Comparison of ENCODE assay signal across 13 cellular contexts in the genomic region with DNA sequence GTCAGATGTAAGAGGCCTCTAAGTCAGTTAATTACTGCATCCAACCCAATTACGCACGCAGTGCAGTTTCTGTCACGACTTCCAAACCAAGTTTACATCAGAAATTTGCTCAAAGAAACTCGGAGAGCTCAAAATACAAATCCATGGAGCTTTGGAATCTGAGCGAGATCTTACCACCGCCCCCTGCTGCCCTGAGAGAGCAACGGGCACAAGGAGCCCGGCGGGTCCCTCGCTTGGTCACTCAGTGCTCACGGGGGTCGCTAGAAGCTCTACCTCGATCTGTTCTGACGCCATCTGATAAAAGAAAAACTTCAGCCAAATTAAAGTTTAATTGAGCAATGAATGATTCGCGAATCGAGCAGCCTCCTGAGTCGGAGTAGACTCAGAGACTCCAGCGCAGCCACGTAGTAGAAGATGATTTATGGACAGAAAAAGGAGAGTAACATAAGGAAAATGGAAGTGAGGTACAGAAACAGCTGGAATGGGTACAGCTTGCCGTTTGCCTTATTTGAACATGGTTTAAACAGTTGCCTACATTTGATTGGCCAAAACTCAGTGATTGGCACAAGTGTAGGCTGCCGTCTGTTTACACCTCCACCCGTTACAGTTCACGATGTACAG.
DNase-seq lines count a peak whose midpoint lies in the region; ATAC-seq, FAIRE-seq and TF ChIP-seq lines count a peak whose summit lies in the region.
"Had no signal": no experiment of that assay in that cellular context is flagged by ENCODE, and none has a peak within 500 bp of the region (broad histone marks: within the 10 kb centered on the region; RNA-seq: fewer than 3 reads in every experiment).

No MANE protein-coding gene starts in this region.

- H3K14ac ChIP-seq in IMR-90 (replicated peaks; ENCODE audit: low read depth, low read length) (no peak overlapping the region), neuronal stem cell (ENCODE audit: low read length) (no peak overlapping the region)

- peak; percentile 52 for TF ChIP-seq CTCF in BJ (IDR thresholded peaks at IDR 0.05; ENCODE audit: insufficient read depth, low read depth, low read length)
- 0 out of 2 replicates have a peak, but pooled peaks have one; percentile 23 for TF ChIP-seq CTCF in IMR-90 (conservative IDR thresholded peaks at IDR 0.05; ENCODE audit: low read depth, low read length)
- TF ChIP-seq CTCF in endothelial cell (IDR thresholded peaks at IDR 0.05; ENCODE audit: unreplicated experiment): no peak
- TF ChIP-seq CTCF in osteoblast (IDR thresholded peaks at IDR 0.05; ENCODE audit: extremely low read depth, low read depth, low read length): peak; percentile 45

- FAIRE-seq in GM19239 (lab: Jason Lieb, UNC): no peak

- POLR2A ChIA-PET in BJ (lab: Charles Lee) (no interaction called here), IMR-90 (lab: Charles Lee; ENCODE audit: unreplicated experiment) (no interaction called here)

- H3K23ac ChIP-seq in IMR-90 (ENCODE audit: low read depth, low read length): no peak overlapping the region
- no peak overlapping the region for H3K23ac ChIP-seq in neuronal stem cell (ENCODE audit: low read depth, low read length, poor library complexity)

- H2BK120ac ChIP-seq in IMR-90 (ENCODE audit: low read depth, low read length): no peak overlapping the region
- H2BK120ac ChIP-seq in neuronal stem cell (ENCODE audit: low read depth, low read length): no peak overlapping the region

- H3K27me3 Mint-ChIP-seq in endothelial cell (ENCODE audit: unreplicated experiment): no peaks in the 10 kb centered on the region
- peaks cover 21% of the 10 kb centered on the region for H3K27me3 Mint-ChIP-seq in activated naive CD4-positive, alpha-beta T cell treated with anti-CD3 and anti-CD28 coated beads, Interleukin-2, amount 10 ng/mL, durations not matched to agents 7 days and 5 days

- peaks cover 8% of the 10 kb centered on the region for H3K4me1 Mint-ChIP-seq in endothelial cell (ENCODE audit: unreplicated experiment)
- H3K4me1 Mint-ChIP-seq in activated naive CD4-positive, alpha-beta T cell treated with anti-CD3 and anti-CD28 coated beads, Interleukin-2, amount 10 ng/mL, durations not matched to agents 7 days and 5 days: no peaks in the 10 kb centered on the region
- H3K4me1 Mint-ChIP-seq: activated naive CD8-positive, alpha-beta T cell treated with anti-CD3 and anti-CD28 coated beads, Interleukin-2, amount 50 U/mL, for 24 hours had no signal

- ATAC-seq in IMR-90 (ENCODE audit: low read depth): no peak
- ATAC-seq: activated CD4-positive, CD25-positive, alpha-beta regulatory T cell treated with anti-CD3 and anti-CD28 coated beads, Interleukin-2, amount 50 U/mL, for 24 hours; activated naive CD8-positive, alpha-beta T cell treated with anti-CD3 and anti-CD28 coated beads, Interleukin-2, amount 50 U/mL, for 24 hours; activated T-cell treated with anti-CD3 and anti-CD28 coated beads, Interleukin-2, amount 50 U/mL, for 4 hours had no signal

- H3K4me1 ChIP-seq in IMR-90 (ENCODE audit: control insufficient read depth, insufficient read depth, low read length) (no peaks in the 10 kb centered on the region), osteoblast (ENCODE audit: insufficient read depth, low read length) (peaks cover 2% of the 10 kb centered on the region), neuronal stem cell (ENCODE audit: control insufficient read depth in 2 of 2, insufficient read depth in 1 of 2, low read depth in 1 of 2, low read length in 2 of 2) (no peaks in the 10 kb centered on the region)

- H2AK9ac ChIP-seq in IMR-90 (replicated peaks; ENCODE audit: low read depth, low read length, poor library complexity): no peak overlapping the region

- no peak overlapping the region for H2BK5ac ChIP-seq in IMR-90 (ENCODE audit: low read depth, low read length, poor library complexity, severe bottlenecking)
- H2BK5ac ChIP-seq in neuronal stem cell (ENCODE audit: low read length): no peak overlapping the region

- H3K79me1 ChIP-seq in IMR-90 (ENCODE audit: low read depth in 1 of 2, low read length in 2 of 2) (no peaks in the 10 kb centered on the region), neuronal stem cell (ENCODE audit: low read depth, low read length) (no peaks in the 10 kb centered on the region)

- H3K9me1 ChIP-seq in IMR-90 (ENCODE audit: insufficient read depth, low read length): no peaks in the 10 kb centered on the region

- no peak overlapping the region for H2BK12ac ChIP-seq in neuronal stem cell (ENCODE audit: low read length)

- no peak overlapping the region for H3K9ac ChIP-seq in IMR-90 (ENCODE audit: low read depth, low read length)
- no peak overlapping the region for H3K9ac ChIP-seq in neuronal stem cell (ENCODE audit: low read depth, low read length, poor library complexity)

- no peaks in the 10 kb centered on the region for H3K9me3 Mint-ChIP-seq in endothelial cell (ENCODE audit: unreplicated experiment)
- H3K9me3 Mint-ChIP-seq in activated naive CD4-positive, alpha-beta T cell treated with anti-CD3 and anti-CD28 coated beads, Interleukin-2, amount 10 ng/mL, durations not matched to agents 7 days and 5 days: no peaks in the 10 kb centered on the region
- H3K9me3 Mint-ChIP-seq: activated naive CD8-positive, alpha-beta T cell treated with anti-CD3 and anti-CD28 coated beads, Interleukin-2, amount 50 U/mL, for 24 hours; activated T-cell treated with anti-CD3 and anti-CD28 coated beads, Interleukin-2, amount 50 U/mL, for 4 hours had no signal

- H3K36me3 ChIP-seq in BJ (ENCODE audit: control insufficient read depth, insufficient read depth, low read length) (no peaks in the 10 kb centered on the region), IMR-90 (ENCODE audit: control insufficient read depth, insufficient read depth, low read length) (no peaks in the 10 kb centered on the region), osteoblast (ENCODE audit: insufficient read depth, low read length) (no peaks in the 10 kb centered on the region), neuronal stem cell (replicated peaks in 1 of 2; ENCODE audit: control insufficient read depth in 2 of 2, insufficient read depth in 2 of 2, low read length in 2 of 2) (no peaks in the 10 kb centered on the region)

- H4K8ac ChIP-seq in IMR-90 (ENCODE audit: low read depth in 2 of 2, low read length in 2 of 2) (no peak overlapping the region), neuronal stem cell (ENCODE audit: low read depth, low read length) (no peak overlapping the region)

- H3K27me3 ChIP-seq in BJ (ENCODE audit: control insufficient read depth, insufficient read depth, low read length): no peaks in the 10 kb centered on the region
- H3K27me3 ChIP-seq in IMR-90 (ENCODE audit: control insufficient read depth, insufficient read depth, low read length): no peaks in the 10 kb centered on the region
- H3K27me3 ChIP-seq in osteoblast (ENCODE audit: insufficient read depth, low read length): no peaks in the 10 kb centered on the region
- H3K27me3 ChIP-seq in neuronal stem cell (ENCODE audit: control insufficient read depth in 3 of 3, insufficient read depth in 3 of 3, low read depth in 1 of 3, low read length in 3 of 3): no peaks in the 10 kb centered on the region

- H2AFZ ChIP-seq in IMR-90 (replicated peaks; ENCODE audit: low read length, poor library complexity) (no peak overlapping the region), osteoblast (ENCODE audit: low read length) (peak overlapping the region; percentile 42), neuronal stem cell (ENCODE audit: low read length) (no peak overlapping the region)

- no peak overlapping the region for H3K4me3 Mint-ChIP-seq in endothelial cell (ENCODE audit: unreplicated experiment)
- no peak overlapping the region for H3K4me3 Mint-ChIP-seq in activated naive CD4-positive, alpha-beta T cell treated with anti-CD3 and anti-CD28 coated beads, Interleukin-2, amount 10 ng/mL, durations not matched to agents 7 days and 5 days
- H3K4me3 Mint-ChIP-seq: activated naive CD8-positive, alpha-beta T cell treated with anti-CD3 and anti-CD28 coated beads, Interleukin-2, amount 50 U/mL, for 24 hours; activated T-cell treated with anti-CD3 and anti-CD28 coated beads, Interleukin-2, amount 50 U/mL, for 4 hours had no signal

- in situ Hi-C loops in IMR-90 (cut with MboI; ENCODE audit: low sequenced_read_pairs): no loop called here

- no peak overlapping the region for H3K56ac ChIP-seq in IMR-90 (ENCODE audit: extremely low read depth, insufficient read depth, low read length)

- CTCF ChIA-PET in BJ (lab: Yijun Ruan, JAX) (interaction anchor here (1.0 to 3.8 kb wide), 3 partner anchors 8 to 13 kb away, joined by 3 to 12 read pairs (median 4); no protein-coding TSS in a partner anchor), IMR-90 (lab: Yijun Ruan, JAX) (interaction anchor here (1.1 kb wide), 1 partner anchor 13 kb away, joined by 4 read pairs; no protein-coding TSS in a partner anchor)
- CTCF ChIA-PET in activated naive CD4-positive, alpha-beta T cell treated with anti-CD3 and anti-CD28 coated beads, Interleukin-2, amount 10 ng/mL, durations not matched to agents 7 days and 5 days (lab: Charles Lee): no interaction called here

- H4K20me1 ChIP-seq in IMR-90 (ENCODE audit: insufficient read depth, low read length) (no peaks in the 10 kb centered on the region), osteoblast (ENCODE audit: insufficient read depth, low read length) (no peaks in the 10 kb centered on the region)

- H3K18ac ChIP-seq in IMR-90 (ENCODE audit: low read depth, low read length): no peak overlapping the region
- H3K18ac ChIP-seq in neuronal stem cell (ENCODE audit: low read length): no peak overlapping the region

- 50% methylated on average over 16 of the region's 24 CpGs; no CpG with 5 or more reads in 1 of the 2 experiments for WGBS in IMR-90 (ENCODE audit: extremely low coverage in 2 of 2, insufficient read length in 1 of 2), 2 experiments
- WGBS in neuronal stem cell (ENCODE audit: extremely low coverage in 2 of 2, insufficient read length in 2 of 2, insufficient replicate concordance in 1 of 2), 2 donors: no CpG with 5 or more reads among the region's 24 CpGs

- no peak overlapping the region for H3K4ac ChIP-seq in IMR-90 (ENCODE audit: low read depth, low read length)
- H3K4ac ChIP-seq in neuronal stem cell (ENCODE audit: low read length): no peak overlapping the region

- no peak overlapping the region for H4K5ac ChIP-seq in IMR-90 (ENCODE audit: low read depth, low read length)

- no peaks in the 10 kb centered on the region for H3K79me2 ChIP-seq in osteoblast (ENCODE audit: insufficient read depth, low read length)

- no peak overlapping the region for H3K27ac ChIP-seq in IMR-90 (ENCODE audit: insufficient read depth, low read length)
- H3K27ac ChIP-seq in osteoblast (ENCODE audit: low read depth, low read length): no peak overlapping the region
- no peak overlapping the region for H3K27ac ChIP-seq in neuronal stem cell (replicated peaks; ENCODE audit: low read length)

- H3K4me2 ChIP-seq in IMR-90 (ENCODE audit: low read depth, low read length) (no peak overlapping the region), osteoblast (ENCODE audit: insufficient read depth, low read length) (no peak overlapping the region), neuronal stem cell (ENCODE audit: insufficient read depth, low read length, poor library complexity, severe bottlenecking) (no peak overlapping the region)

- no peak overlapping the region for H4K91ac ChIP-seq in IMR-90 (ENCODE audit: insufficient read depth, low read depth, low read length)
- no peak overlapping the region for H4K91ac ChIP-seq in neuronal stem cell (ENCODE audit: low read depth, low read length, poor library complexity)

- no peak overlapping the region for H3K27ac Mint-ChIP-seq in endothelial cell (ENCODE audit: unreplicated experiment)
- no peak overlapping the region for H3K27ac Mint-ChIP-seq in activated naive CD4-positive, alpha-beta T cell treated with anti-CD3 and anti-CD28 coated beads, Interleukin-2, amount 10 ng/mL, durations not matched to agents 7 days and 5 days
- H3K27ac Mint-ChIP-seq: activated naive CD8-positive, alpha-beta T cell treated with anti-CD3 and anti-CD28 coated beads, Interleukin-2, amount 50 U/mL, for 24 hours had no signal

- H3K36me3 Mint-ChIP-seq in endothelial cell (ENCODE audit: low read depth, unreplicated experiment): no peaks in the 10 kb centered on the region
- no peaks in the 10 kb centered on the region for H3K36me3 Mint-ChIP-seq in activated naive CD4-positive, alpha-beta T cell treated with anti-CD3 and anti-CD28 coated beads, Interleukin-2, amount 10 ng/mL, durations not matched to agents 7 days and 5 days

- no peak overlapping the region for H3K4me3 ChIP-seq in BJ (ENCODE audit: low read depth, low read length)
- H3K4me3 ChIP-seq in IMR-90 (ENCODE audit: insufficient read depth, low read depth, low read length): no peak overlapping the region
- no peak overlapping the region for H3K4me3 ChIP-seq in osteoblast (ENCODE audit: insufficient read depth, low read length)
- H3K4me3 ChIP-seq in neuronal stem cell (ENCODE audit: low read length in 2 of 2): no peak overlapping the region

- DNase-seq in BJ (ENCODE audit: low read depth): no peak
- DNase-seq in IMR-90: no peak
- peak; percentile 40 for DNase-seq in endothelial cell (ENCODE audit: low spot score)
- DNase-seq in osteoblast (ENCODE audit: insufficient read length, low spot score, missing footprints): no peak
- DNase-seq in GM19239 (ENCODE audit: insufficient read length, low spot score): no peak
- no peak for DNase-seq in activated naive CD4-positive, alpha-beta T cell treated with anti-CD3 and anti-CD28 coated beads, Interleukin-2, amount 10 ng/mL, durations not matched to agents 7 days and 5 days
- DNase-seq in neuronal stem cell (ENCODE audit: low spot score): no peak
- no peak for DNase-seq in activated CD4-positive, alpha-beta T cell treated with anti-CD3 and anti-CD28 coated beads, Interleukin-2, amount 50 U/mL, for 1 hour
- DNase-seq: activated naive CD8-positive, alpha-beta T cell treated with anti-CD3 and anti-CD28 coated beads, Interleukin-2, amount 50 U/mL, for 24 hours; activated T-cell treated with anti-CD3 and anti-CD28 coated beads, Interleukin-2, amount 50 U/mL, for 4 hours; cortex of kidney; NCI-H2171 treated with DMSO at 0.1 percent for 48 hours had no signal

- dilution Hi-C loops in IMR-90 (cut with HindIII; ENCODE audit: low sequenced_read_pairs, unreplicated experiment): no loop called here

- no peak overlapping the region for H2AK5ac ChIP-seq in IMR-90 (ENCODE audit: low read depth, low read length)
- no peak overlapping the region for H2AK5ac ChIP-seq in neuronal stem cell (ENCODE audit: low read depth, low read length)

- TF ChIP-seq RAD21 in IMR-90 (IDR thresholded peaks at IDR 0.05; ENCODE audit: low read length): peak; percentile 14; the same call in 1 of the 2 replicates

- intact Hi-C loops in IMR-90 (cut with micrococcal nuclease): loop anchor here (2.0 kb wide), 1 partner anchor 587 kb away; no protein-coding TSS in a partner anchor

- no peak overlapping the region for H2BK20ac ChIP-seq in IMR-90 (ENCODE audit: low read depth, low read length)

- no peak for TF ChIP-seq POLR2A in IMR-90 (IDR thresholded peaks at IDR 0.05; ENCODE audit: low read depth, low read length)

- BruUV-seq in IMR-90 (replicated peaks; lab: Mats Ljungman, UMichigan): no TSS peak

- no peaks in the 10 kb centered on the region for H3K9me3 ChIP-seq in IMR-90 (ENCODE audit: control insufficient read depth, insufficient read depth, low read length)
- H3K9me3 ChIP-seq in osteoblast (ENCODE audit: low read depth, low read length): no peaks in the 10 kb centered on the region
- peaks cover 0 to 2% of the 10 kb centered on the region in 2 donors for H3K9me3 ChIP-seq in neuronal stem cell (replicated peaks in 1 of 2; ENCODE audit: control insufficient read depth in 2 of 2, insufficient read depth in 1 of 2, low read depth in 1 of 2, low read length in 2 of 2)

- H2BK15ac ChIP-seq in IMR-90 (ENCODE audit: low read depth, low read length): no peak overlapping the region
- H2BK15ac ChIP-seq in neuronal stem cell (ENCODE audit: low read length): no peak overlapping the region
